In the genomic region with DNA sequence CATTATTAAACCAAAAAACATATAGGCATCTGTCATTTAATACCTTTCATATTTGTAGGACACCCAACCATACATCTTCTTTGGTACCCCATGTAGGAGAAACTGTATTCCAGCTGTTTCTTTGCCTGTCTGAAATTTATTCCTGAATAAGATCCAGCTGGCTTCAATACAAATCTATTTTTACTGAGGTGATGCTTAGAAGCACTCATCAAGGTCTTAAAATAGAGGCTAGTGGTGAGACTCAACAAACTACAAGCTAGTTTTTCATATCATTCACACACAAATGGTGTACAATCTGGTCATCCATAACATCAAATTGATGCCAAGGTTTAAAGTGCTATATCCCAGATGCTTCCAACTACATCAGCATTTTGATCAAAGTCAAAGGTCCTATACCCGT, we compare ENCODE assay signal across 30 cellular contexts.
"Had no signal": no experiment of that assay in that cellular context is flagged by ENCODE, and none has a peak within 500 bp of the region (broad histone marks: within the 10 kb centered on the region; RNA-seq: fewer than 3 reads in every experiment).

No MANE protein-coding gene starts in this region.

- H3K9ac ChIP-seq: KMS-11 had no signal

- H3K4me3 ChIP-seq: cardiac muscle cell, Peyer's patch had no signal

- H3K4me2 ChIP-seq: KMS-11 had no signal

- H3K4me1 ChIP-seq: Peyer's patch had no signal

- H3K27ac ChIP-seq: cardiac muscle cell, KMS-11, Peyer's patch, WERI-Rb-1 had no signal

- H3K36me3 ChIP-seq: cardiac muscle cell, Peyer's patch, WERI-Rb-1 had no signal

- H3K9me3 ChIP-seq: Peyer's patch had no signal

- ATAC-seq: activated CD8-positive, alpha-beta memory T cell treated with anti-CD3 and anti-CD28 coated beads, Interleukin-2, amount 10 ng/mL, durations not matched to agents 7 days and 5 days; activated T-helper 17 cell treated with anti-CD3 and anti-CD28 coated beads, Interleukin-2, amount 50 U/mL, for 72 hours; PC-3 had no signal

- DNase-seq: activated CD4-positive, alpha-beta memory T cell treated with anti-CD3 and anti-CD28 coated beads, Interleukin-2, amount 10 ng/mL, durations not matched to agents 7 days and 5 days; activated CD4-positive, alpha-beta T cell treated with anti-CD3 and anti-CD28 coated beads for 1 hour; activated CD4-positive, alpha-beta T cell treated with anti-CD3 and anti-CD28 coated beads for 48 hours; activated CD4-positive, CD25-positive, alpha-beta regulatory T cell; activated CD8-positive, alpha-beta memory T cell treated with anti-CD3 and anti-CD28 coated beads for 24 hours; activated CD8-positive, alpha-beta memory T cell treated with anti-CD3 and anti-CD28 coated beads, Interleukin-2, amount 10 ng/mL, durations not matched to agents 7 days and 5 days; activated CD8-positive, alpha-beta memory T cell treated with anti-CD3 and anti-CD28 coated beads, Interleukin-2, amount 50 U/mL, for 48 hours; activated effector memory CD4-positive, alpha-beta T cell treated with anti-CD3 and anti-CD28 coated beads, Interleukin-2, amount 50 U/mL, for 16 hours; activated naive CD4-positive, alpha-beta T cell; activated naive CD4-positive, alpha-beta T cell treated with anti-CD3 and anti-CD28 coated beads, Interleukin-2, amount 50 U/mL, for 16 hours; activated naive CD8-positive, alpha-beta T cell treated with anti-CD3 and anti-CD28 coated beads for 36 hours; activated T-cell treated with anti-CD3 and anti-CD28 coated beads, Interleukin-2, amount 50 U/mL, for 48 hours; amniotic stem cell; aorta; NCI-H1092 treated with DMSO at 0.1 percent for 48 hours; NCI-H1417; NCI-H187 treated with DMSO at 0.1 percent for 48 hours; NCI-H2081 treated with DMSO at 0.1 percent for 48 hours; NCI-H226; NCI-H524 treated with DMSO at 0.1 percent for 48 hours; NCI-H748 treated with DMSO at 0.1 percent for 48 hours; NK-92 treated with Interleukin-12 subunit alpha and Interleukin-12 subunit beta, amount 100 ng/mL, for 24 hours; PC-3; Peyer's patch; RPMI8226; T1000; WERI-Rb-1 had no signal

- H3K27me3 ChIP-seq: cardiac muscle cell, Peyer's patch had no signal
